ENCODE assay signal across 1 cellular context in the genomic region with DNA sequence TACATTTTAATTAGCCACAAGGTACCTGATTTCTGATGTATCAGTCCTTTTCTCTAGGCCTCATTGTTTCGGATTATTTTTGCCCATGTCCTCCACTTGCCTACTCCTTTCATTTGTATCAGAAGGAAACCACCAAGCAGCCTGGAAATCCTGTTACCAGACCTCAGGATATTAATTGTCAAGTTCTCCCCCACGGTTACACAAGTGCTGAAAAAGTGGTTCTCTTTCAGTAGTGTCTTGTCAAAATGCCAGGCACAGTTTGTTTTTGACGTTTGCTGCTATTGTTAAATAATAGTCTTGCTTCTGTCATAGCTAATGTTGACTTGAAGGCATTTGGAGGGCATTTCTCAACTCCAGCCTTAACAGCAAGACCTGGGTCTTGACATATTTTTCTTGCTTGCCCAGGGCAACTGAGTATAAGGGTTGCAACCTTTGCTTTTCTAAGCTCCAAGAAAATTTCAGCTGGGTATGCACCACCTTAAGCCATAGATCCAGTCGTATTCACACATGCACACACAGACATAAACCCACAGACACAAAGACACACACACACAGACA.
TF ChIP-seq lines count a peak whose summit lies in the region.

No MANE protein-coding gene starts in this region.

TF ChIP-seq in HepG2, 621 proteins besides CTCF, POLR2A, EP300 and RAD21:
- no peak for TF ChIP-seq RFX5 (IDR thresholded peaks at IDR 0.05; ENCODE audit: low read depth, low read length)
- TF ChIP-seq, protein P1, sequence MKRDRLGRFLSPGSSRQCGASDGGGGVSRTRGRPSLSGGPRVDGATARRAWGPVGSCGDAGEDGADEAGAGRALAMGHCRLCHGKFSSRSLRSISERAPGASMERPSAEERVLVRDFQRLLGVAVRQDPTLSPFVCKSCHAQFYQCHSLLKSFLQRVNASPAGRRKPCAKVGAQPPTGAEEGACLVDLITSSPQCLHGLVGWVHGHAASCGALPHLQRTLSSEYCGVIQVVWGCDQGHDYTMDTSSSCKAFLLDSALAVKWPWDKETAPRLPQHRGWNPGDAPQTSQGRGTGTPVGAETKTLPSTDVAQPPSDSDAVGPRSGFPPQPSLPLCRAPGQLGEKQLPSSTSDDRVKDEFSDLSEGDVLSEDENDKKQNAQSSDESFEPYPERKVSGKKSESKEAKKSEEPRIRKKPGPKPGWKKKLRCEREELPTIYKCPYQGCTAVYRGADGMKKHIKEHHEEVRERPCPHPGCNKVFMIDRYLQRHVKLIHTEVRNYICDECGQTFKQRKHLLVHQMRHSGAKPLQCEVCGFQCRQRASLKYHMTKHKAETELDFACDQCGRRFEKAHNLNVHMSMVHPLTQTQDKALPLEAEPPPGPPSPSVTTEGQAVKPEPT (CRISPR knock-in tag; IDR thresholded peaks at IDR 0.05; ENCODE audit: low read depth): no peak
- TF ChIP-seq ISX (CRISPR knock-in tag; conservative IDR thresholded peaks at IDR 0.05): no peak
- TF ChIP-seq ZNF232 (CRISPR knock-in tag; IDR thresholded peaks at IDR 0.05; ENCODE audit: borderline replicate concordance): no peak
- no peak for TF ChIP-seq FOXK1 (CRISPR knock-in tag; IDR thresholded peaks at IDR 0.05; ENCODE audit: borderline replicate concordance, low read depth)
- TF ChIP-seq ZNF678 (CRISPR knock-in tag; IDR thresholded peaks at IDR 0.05): no peak
- no peak for TF ChIP-seq ZNF431 (CRISPR knock-in tag; IDR thresholded peaks at IDR 0.05; ENCODE audit: borderline replicate concordance, low read depth)
- no peak for TF ChIP-seq IKZF4 (CRISPR knock-in tag; IDR thresholded peaks at IDR 0.05; ENCODE audit: borderline replicate concordance, low read depth, not compliant biosample characterization)
- no peak for TF ChIP-seq ZNF484 (CRISPR knock-in tag; IDR thresholded peaks at IDR 0.05; ENCODE audit: borderline replicate concordance, low read depth)
- TF ChIP-seq ZNF713 (CRISPR knock-in tag; IDR thresholded peaks at IDR 0.05): no peak
- TF ChIP-seq BHLHE40 (IDR thresholded peaks at IDR 0.05; ENCODE audit: low read length): no peak
- TF ChIP-seq, protein P2, sequence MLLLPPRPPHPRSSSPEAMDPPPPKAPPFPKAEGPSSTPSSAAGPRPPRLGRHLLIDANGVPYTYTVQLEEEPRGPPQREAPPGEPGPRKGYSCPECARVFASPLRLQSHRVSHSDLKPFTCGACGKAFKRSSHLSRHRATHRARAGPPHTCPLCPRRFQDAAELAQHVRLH (CRISPR knock-in tag; IDR thresholded peaks at IDR 0.05; ENCODE audit: borderline replicate concordance, low read depth): no peak
- no peak for TF ChIP-seq SRY (CRISPR knock-in tag; IDR thresholded peaks at IDR 0.05)
- TF ChIP-seq RFX3 (CRISPR knock-in tag; IDR thresholded peaks at IDR 0.05): no peak
- no peak for TF ChIP-seq ZNF720 (CRISPR knock-in tag; IDR thresholded peaks at IDR 0.05)
- TF ChIP-seq HES4 (CRISPR knock-in tag; IDR thresholded peaks at IDR 0.05; ENCODE audit: borderline replicate concordance): no peak
- no peak for TF ChIP-seq ARNT (IDR thresholded peaks at IDR 0.05)
- TF ChIP-seq, protein P3, sequence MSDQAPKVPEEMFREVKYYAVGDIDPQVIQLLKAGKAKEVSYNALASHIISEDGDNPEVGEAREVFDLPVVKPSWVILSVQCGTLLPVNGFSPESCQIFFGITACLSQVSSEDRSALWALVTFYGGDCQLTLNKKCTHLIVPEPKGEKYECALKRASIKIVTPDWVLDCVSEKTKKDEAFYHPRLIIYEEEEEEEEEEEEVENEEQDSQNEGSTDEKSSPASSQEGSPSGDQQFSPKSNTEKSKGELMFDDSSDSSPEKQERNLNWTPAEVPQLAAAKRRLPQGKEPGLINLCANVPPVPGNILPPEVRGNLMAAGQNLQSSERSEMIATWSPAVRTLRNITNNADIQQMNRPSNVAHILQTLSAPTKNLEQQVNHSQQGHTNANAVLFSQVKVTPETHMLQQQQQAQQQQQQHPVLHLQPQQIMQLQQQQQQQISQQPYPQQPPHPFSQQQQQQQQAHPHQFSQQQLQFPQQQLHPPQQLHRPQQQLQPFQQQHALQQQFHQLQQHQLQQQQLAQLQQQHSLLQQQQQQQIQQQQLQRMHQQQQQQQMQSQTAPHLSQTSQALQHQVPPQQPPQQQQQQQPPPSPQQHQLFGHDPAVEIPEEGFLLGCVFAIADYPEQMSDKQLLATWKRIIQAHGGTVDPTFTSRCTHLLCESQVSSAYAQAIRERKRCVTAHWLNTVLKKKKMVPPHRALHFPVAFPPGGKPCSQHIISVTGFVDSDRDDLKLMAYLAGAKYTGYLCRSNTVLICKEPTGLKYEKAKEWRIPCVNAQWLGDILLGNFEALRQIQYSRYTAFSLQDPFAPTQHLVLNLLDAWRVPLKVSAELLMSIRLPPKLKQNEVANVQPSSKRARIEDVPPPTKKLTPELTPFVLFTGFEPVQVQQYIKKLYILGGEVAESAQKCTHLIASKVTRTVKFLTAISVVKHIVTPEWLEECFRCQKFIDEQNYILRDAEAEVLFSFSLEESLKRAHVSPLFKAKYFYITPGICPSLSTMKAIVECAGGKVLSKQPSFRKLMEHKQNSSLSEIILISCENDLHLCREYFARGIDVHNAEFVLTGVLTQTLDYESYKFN (CRISPR knock-in tag; conservative IDR thresholded peaks at IDR 0.05): no peak
